ENCODE assay signal across 12 cellular contexts in genomic region chr4:154485127-154485773, GRCh38. TPM values are rescaled to one million over a fixed set of nuclear protein-coding genes. Genes with fewer than 3 reads are reported as not detected.
DNase-seq lines count a peak whose midpoint lies in the region; ATAC-seq and TF ChIP-seq lines count a peak whose summit lies in the region.
"Had no signal": no experiment of that assay in that cellular context is flagged by ENCODE, and none has a peak within 500 bp of the region (broad histone marks: within the 10 kb centered on the region; RNA-seq: fewer than 3 reads in every experiment).

No MANE protein-coding gene starts in this region.

- no peak overlapping the region for H3K27ac Mint-ChIP-seq in memory B cell

- H3K4me3 ChIP-seq in sigmoid colon, result no peak overlapping the region
- no peak overlapping the region for H3K4me3 ChIP-seq in dorsolateral prefrontal cortex

- 42 to 57% methylated on average over 4 of the region's 4 CpGs for WGBS in sigmoid colon, 2 donors

- no peak for TF ChIP-seq CTCF in sigmoid colon (IDR thresholded peaks at IDR 0.05)
- TF ChIP-seq CTCF in dorsolateral prefrontal cortex (IDR thresholded peaks at IDR 0.05 in 54 of 56, conservative IDR thresholded peaks at IDR 0.05 in 2 of 56; ENCODE audit: low read depth in 1 of 56, partially characterized antibody in 56 of 56), result no peak

- H3K9me3 Mint-ChIP-seq in memory B cell, result no peaks in the 10 kb centered on the region

- H3K4me3 Mint-ChIP-seq in memory B cell, result no peak overlapping the region

- H3K4me1 ChIP-seq in sigmoid colon, result peaks cover 0 to 24% (median 5%) of the 10 kb centered on the region in 4 donors

- DNase-seq in memory B cell (ENCODE audit: low spot score in 2 of 2), result no peak
- DNase-seq in sigmoid colon, result no peak
- no peak for DNase-seq in dedifferentiated amniotic fluid mesenchymal stem cell (ENCODE audit: extremely low spot score)
- no peak for DNase-seq in DMS114 treated with DMSO at 0.1 percent for 48 hours (lab: John Stamatoyannopoulos, UW; ENCODE audit: unreplicated experiment)
- DNase-seq in dorsolateral prefrontal cortex, result no peak
- DNase-seq: activated effector memory CD4-positive, alpha-beta T cell treated with anti-CD3 and anti-CD28 coated beads, Interleukin-2, amount 50 U/mL, for 16 hours; effector CD8-positive, alpha-beta T cell; NCI-H524 had no signal

- peak; percentile 99 for ATAC-seq in GM19043 (IDR thresholded peaks at IDR 0.05; ENCODE audit: low read depth, unreplicated experiment)
- ATAC-seq in HG02759 (IDR thresholded peaks at IDR 0.05; ENCODE audit: unreplicated experiment), result peak; percentile 96
- peak; percentile 95 for ATAC-seq in HG03558 (IDR thresholded peaks at IDR 0.05; ENCODE audit: extremely low read depth, unreplicated experiment)
- ATAC-seq in memory B cell (ENCODE audit: low read depth), result peak; percentile 65

- no peaks in the 10 kb centered on the region for H3K4me1 Mint-ChIP-seq in memory B cell

- H3K27me3 Mint-ChIP-seq in memory B cell, result peaks cover 1% of the 10 kb centered on the region

- H3K9me3 ChIP-seq in sigmoid colon, result no peaks in the 10 kb centered on the region
- H3K9me3 ChIP-seq: neutrophil had no signal

- intact Hi-C loops in sigmoid colon (cut with DNase I) (no loop called here), dorsolateral prefrontal cortex (cut with DNase I) (no loop called here)

- no peaks in the 10 kb centered on the region for H3K36me3 ChIP-seq in sigmoid colon
- H3K36me3 ChIP-seq: neutrophil had no signal

- H3K27ac ChIP-seq in sigmoid colon (no peak overlapping the region), dorsolateral prefrontal cortex (no peak overlapping the region)
- H3K27ac ChIP-seq: neutrophil had no signal

- H3K36me3 Mint-ChIP-seq in memory B cell, result no peaks in the 10 kb centered on the region

- TF ChIP-seq EP300 in sigmoid colon (IDR thresholded peaks at IDR 0.05), result no peak

- TF ChIP-seq POLR2A in sigmoid colon (IDR thresholded peaks at IDR 0.05), result no peak

- H3K27me3 ChIP-seq in sigmoid colon, result peaks cover 0 to 5% (median 0%) of the 10 kb centered on the region in 3 donors
- peaks cover 0 to 24% (median 11%) of the 10 kb centered on the region in 45 donors for H3K27me3 ChIP-seq in dorsolateral prefrontal cortex

RNA-seq across cellular contexts. Expression of gene DCHS2, which starts 6.3 kb away (rescaled TPM):
- total RNA-seq in sigmoid colon (10 to 100 TPM; 13.6 to 24.1 (median 17.2) TPM), dorsolateral prefrontal cortex (10 to 100 TPM in 106 of 120 experiments, 1 to 10 TPM in 14; 6.0 to 24.0 (median 14.7) TPM)
- under 1 TPM; under 0.01 to 0.61 (median under 0.01) TPM for polyA plus RNA-seq in sigmoid colon
